Comparison of ENCODE assay signal across 6 cellular contexts in the genomic region with DNA sequence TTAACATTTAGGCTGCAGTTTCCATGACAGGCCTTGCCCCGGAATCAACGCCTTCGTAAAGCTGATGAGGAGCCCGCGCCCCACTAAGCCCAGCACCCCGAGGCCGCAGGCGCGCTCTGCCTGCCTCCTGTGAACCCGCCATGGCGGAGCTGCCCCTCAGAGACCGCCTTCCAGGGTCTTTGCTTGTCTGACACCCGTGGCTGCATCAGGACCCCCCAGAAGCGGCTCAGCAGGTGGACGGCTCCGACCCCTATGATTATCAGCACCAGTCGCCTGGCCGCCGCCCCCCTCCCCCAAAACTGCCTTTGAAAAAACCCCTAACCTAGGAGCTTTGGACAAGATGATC. TPM values are rescaled to one million over a fixed set of nuclear protein-coding genes. Genes with fewer than 3 reads are reported as not detected.
DNase-seq lines count a peak whose midpoint lies in the region; ATAC-seq and TF ChIP-seq lines count a peak whose summit lies in the region.

No MANE protein-coding gene starts in this region.

- ATAC-seq in gastroesophageal sphincter = no peak

- H3K27ac Mint-ChIP-seq in activated T-cell treated with anti-CD3 and anti-CD28 coated beads, Interleukin-2, amount 50 U/mL, for 24 hours = peak overlapping the region; percentile 87

- H3K4me3 ChIP-seq in gastroesophageal sphincter = peak overlapping the region; percentile 63 to 91
- peak overlapping the region; percentile 67 to 79 for H3K4me3 ChIP-seq in tibial artery

- H3K27ac ChIP-seq in gastroesophageal sphincter (peak overlapping the region in 3 of 4 donors; percentile 79 to 91 (median 89)), tibial artery (peak overlapping the region; percentile 72 to 75)

- H3K9me3 ChIP-seq in gastroesophageal sphincter = no peaks in the 10 kb centered on the region
- H3K9me3 ChIP-seq in tibial artery = no peaks in the 10 kb centered on the region

- no peak for TF ChIP-seq POLR2A in gastroesophageal sphincter (IDR thresholded peaks at IDR 0.05)

- H3K4me1 ChIP-seq in gastroesophageal sphincter (peaks cover 0 to 48% (median 11%) of the 10 kb centered on the region in 3 donors), tibial artery (peaks cover 0 to 35% (median 19%) of the 10 kb centered on the region in 4 donors)

- peak overlapping the region; percentile 88 for H3K4me3 Mint-ChIP-seq in activated T-cell treated with anti-CD3 and anti-CD28 coated beads, Interleukin-2, amount 50 U/mL, for 24 hours

- no peak for TF ChIP-seq CTCF in gastroesophageal sphincter (IDR thresholded peaks at IDR 0.05)
- TF ChIP-seq CTCF in tibial artery (IDR thresholded peaks at IDR 0.05) = no peak

- peak; percentile 46 for DNase-seq in activated T-cell treated with anti-CD3 and anti-CD28 coated beads, Interleukin-2, amount 50 U/mL, for 24 hours
- DNase-seq in activated T-cell treated with anti-CD3 and anti-CD28 coated beads for 4 hours (no peak), tibial artery (no peak), activated gamma-delta T cell treated with Interleukin-2 at 50 U/mL for 16 hours (no peak), 8988T (no peak)

- no peaks in the 10 kb centered on the region for H3K27me3 ChIP-seq in gastroesophageal sphincter
- H3K27me3 ChIP-seq in tibial artery = no peaks in the 10 kb centered on the region

- peaks cover 0 to 62% of the 10 kb centered on the region in 2 donors for H3K36me3 ChIP-seq in gastroesophageal sphincter
- peaks cover 26 to 53% (median 47%) of the 10 kb centered on the region in 3 donors for H3K36me3 ChIP-seq in tibial artery

- intact Hi-C loops in tibial artery (cut with DNase I; ENCODE audit: low total_unique reads) = no loop called here

- H3K4me1 Mint-ChIP-seq in activated T-cell treated with anti-CD3 and anti-CD28 coated beads, Interleukin-2, amount 50 U/mL, for 24 hours (ENCODE audit: low read depth) = peaks cover 38% of the 10 kb centered on the region

- no peaks in the 10 kb centered on the region for H3K27me3 Mint-ChIP-seq in activated T-cell treated with anti-CD3 and anti-CD28 coated beads, Interleukin-2, amount 50 U/mL, for 24 hours

- peaks cover 80% of the 10 kb centered on the region for H3K36me3 Mint-ChIP-seq in activated T-cell treated with anti-CD3 and anti-CD28 coated beads, Interleukin-2, amount 50 U/mL, for 24 hours (ENCODE audit: low read depth)

- TF ChIP-seq EP300 in gastroesophageal sphincter (IDR thresholded peaks at IDR 0.05) = no peak

- H3K9me3 Mint-ChIP-seq in activated T-cell treated with anti-CD3 and anti-CD28 coated beads, Interleukin-2, amount 50 U/mL, for 24 hours = no peaks in the 10 kb centered on the region

- WGBS in gastroesophageal sphincter (ENCODE audit: low coverage in 1 of 2), 2 donors = 60% methylated on average over 1 of the region's 19 CpGs; no CpG with 5 or more reads in 1 of the 2 donors

RNA-seq across cellular contexts. Expression of gene DPH7, which starts 0.5 kb away (rescaled TPM):
- 10 to 100 TPM; 17.6 to 43.6 (median 27.8) TPM for total RNA-seq in gastroesophageal sphincter

RNA-seq across cellular contexts. Expression of gene ZMYND19, which starts 11.1 kb away (rescaled TPM):
- total RNA-seq in gastroesophageal sphincter = 10 to 100 TPM in 2 of 4 donors, 1 to 10 TPM in 2; 9.5 to 17.1 (median 13.2) TPM

RNA-seq across cellular contexts. Expression of gene ARRDC1, which starts 26.3 kb away (rescaled TPM):
- 10 to 100 TPM; 16.0 to 25.1 (median 21.9) TPM for total RNA-seq in gastroesophageal sphincter

RNA-seq across cellular contexts. Expression of gene MRPL41, which starts 27.6 kb away (rescaled TPM):
- total RNA-seq in gastroesophageal sphincter = 10 to 100 TPM; 46.5 to 65.1 (median 55.8) TPM

RNA-seq across cellular contexts. Expression of gene PNPLA7, which starts 29.0 kb away (rescaled TPM):
- total RNA-seq in gastroesophageal sphincter = 10 to 100 TPM in 1 of 4 donors, 1 to 10 TPM in 3; 2.0 to 11.2 (median 6.6) TPM
